ENCODE assay signal across 1 cellular context in the genomic region with DNA sequence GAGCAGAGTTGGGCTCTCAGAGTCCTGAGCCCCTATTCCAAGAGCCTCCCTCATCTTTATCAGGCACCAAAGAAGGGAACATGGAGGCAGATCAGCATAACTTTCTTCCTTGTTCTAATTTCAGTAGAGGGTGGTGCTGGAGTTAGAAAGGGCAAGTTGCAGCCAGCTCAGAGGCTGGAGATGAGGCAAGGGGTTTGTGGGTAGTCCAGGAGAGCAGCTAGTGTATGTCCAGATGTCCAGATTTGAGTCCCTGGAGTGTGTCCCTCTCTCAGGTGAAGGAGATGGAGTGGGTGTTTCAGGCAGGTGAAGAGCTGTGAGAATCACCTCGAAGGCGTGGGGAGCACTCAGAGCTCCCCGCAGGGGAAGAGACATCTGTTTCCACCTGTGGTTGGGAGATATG.
TF ChIP-seq lines count a peak whose summit lies in the region.

No MANE protein-coding gene starts in this region.

TF ChIP-seq in A549, 52 proteins besides CTCF, POLR2A, EP300 and RAD21:
- TF ChIP-seq RFX5 (IDR thresholded peaks at IDR 0.05) (no peak), HOXB13 (CRISPR knock-in tag; IDR thresholded peaks at IDR 0.05; ENCODE audit: low read depth) (no peak), RCOR1 (IDR thresholded peaks at IDR 0.05; ENCODE audit: low read depth, low read length) (no peak), NPAS2 (CRISPR knock-in tag; IDR thresholded peaks at IDR 0.05; ENCODE audit: borderline replicate concordance) (no peak), CEBPB (IDR thresholded peaks at IDR 0.05) (no peak), MAFK (IDR thresholded peaks at IDR 0.05; ENCODE audit: partially characterized antibody) (no peak), GATA3 (IDR thresholded peaks at IDR 0.05; ENCODE audit: borderline replicate concordance) (no peak)
- TF ChIP-seq, protein P1, sequence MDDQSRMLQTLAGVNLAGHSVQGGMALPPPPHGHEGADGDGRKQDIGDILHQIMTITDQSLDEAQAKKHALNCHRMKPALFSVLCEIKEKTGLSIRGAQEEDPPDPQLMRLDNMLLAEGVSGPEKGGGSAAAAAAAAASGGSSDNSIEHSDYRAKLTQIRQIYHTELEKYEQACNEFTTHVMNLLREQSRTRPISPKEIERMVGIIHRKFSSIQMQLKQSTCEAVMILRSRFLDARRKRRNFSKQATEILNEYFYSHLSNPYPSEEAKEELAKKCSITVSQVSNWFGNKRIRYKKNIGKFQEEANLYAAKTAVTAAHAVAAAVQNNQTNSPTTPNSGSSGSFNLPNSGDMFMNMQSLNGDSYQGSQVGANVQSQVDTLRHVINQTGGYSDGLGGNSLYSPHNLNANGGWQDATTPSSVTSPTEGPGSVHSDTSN (IDR thresholded peaks at IDR 0.05), result no peak
- TF ChIP-seq, protein P2, sequence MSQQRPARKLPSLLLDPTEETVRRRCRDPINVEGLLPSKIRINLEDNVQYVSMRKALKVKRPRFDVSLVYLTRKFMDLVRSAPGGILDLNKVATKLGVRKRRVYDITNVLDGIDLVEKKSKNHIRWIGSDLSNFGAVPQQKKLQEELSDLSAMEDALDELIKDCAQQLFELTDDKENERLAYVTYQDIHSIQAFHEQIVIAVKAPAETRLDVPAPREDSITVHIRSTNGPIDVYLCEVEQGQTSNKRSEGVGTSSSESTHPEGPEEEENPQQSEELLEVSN (IDR thresholded peaks at IDR 0.05; ENCODE audit: borderline replicate concordance, low read depth), result no peak
